Comparison of ENCODE assay signal across 8 cellular contexts in the genomic region with DNA sequence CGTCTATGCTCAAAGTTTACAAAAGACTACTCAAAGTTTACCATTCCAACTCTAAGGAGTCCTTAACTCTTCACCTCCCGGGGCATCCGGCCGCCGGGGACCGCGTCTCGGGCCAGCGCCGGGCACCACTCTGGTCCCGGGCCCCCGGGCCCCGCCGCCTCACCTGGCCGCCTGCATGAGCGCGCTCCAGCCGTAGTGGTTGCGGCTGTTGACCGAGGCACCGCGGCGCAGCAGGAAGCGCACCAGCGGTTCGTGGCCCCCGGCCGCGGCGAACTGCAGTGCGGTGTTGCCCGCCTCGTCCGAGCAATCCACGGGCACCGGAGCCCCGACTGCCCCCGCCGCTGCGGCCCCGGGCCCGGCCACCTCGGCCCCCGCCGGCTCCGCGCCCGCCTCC. TPM values are rescaled to one million over a fixed set of nuclear protein-coding genes. Genes with fewer than 3 reads are reported as not detected.
DNase-seq lines count a peak whose midpoint lies in the region; ATAC-seq and TF ChIP-seq lines count a peak whose summit lies in the region.

No MANE protein-coding gene starts in this region.

- peaks cover 26 to 33% (median 29%) of the 10 kb centered on the region in 3 donors for H3K27me3 Mint-ChIP-seq in CD14-positive monocyte (ENCODE audit: low read depth in 3 of 3)
- peaks cover 20% of the 10 kb centered on the region for H3K27me3 Mint-ChIP-seq in activated T-helper 1 cell treated with anti-CD3 and anti-CD28 coated beads, Interleukin-12 subunit alpha, Interleukin-12 subunit beta, Interleukin-2, Interleukin-4 antibody, amounts not matched to agents 30 ng/mL and 10 ng/mL and 1 ng/mL, durations not matched to agents 14 hours and 24 hours and 36 hours (ENCODE audit: insufficient read depth)

- intact Hi-C loops in CD14-positive monocyte (cut with micrococcal nuclease): no loop called here
- intact Hi-C loops in activated T-helper 1 cell treated with anti-CD3 and anti-CD28 coated beads, Interleukin-12 subunit alpha, Interleukin-12 subunit beta, Interleukin-2, Interleukin-4 antibody, amounts not matched to agents 30 ng/mL and 10 ng/mL and 1 ng/mL, durations not matched to agents 14 hours and 24 hours and 36 hours (cut with micrococcal nuclease): loop anchor here (1.0 kb wide), 1 partner anchor 11 kb away; a partner anchor contains a TSS

- H3K27me3 ChIP-seq in right atrium auricular region: no peaks in the 10 kb centered on the region

- ATAC-seq in GM19438 (IDR thresholded peaks at IDR 0.05; ENCODE audit: low read depth, unreplicated experiment) (peak; percentile 45), HG03520 (IDR thresholded peaks at IDR 0.05; ENCODE audit: unreplicated experiment) (peak; percentile 26)

- peak overlapping the region; percentile 53 to 62 for H3K27ac ChIP-seq in right atrium auricular region

- peaks cover 0 to 10% of the 10 kb centered on the region in 2 donors for H3K36me3 Mint-ChIP-seq in CD14-positive monocyte
- H3K36me3 Mint-ChIP-seq in activated T-helper 1 cell treated with anti-CD3 and anti-CD28 coated beads, Interleukin-12 subunit alpha, Interleukin-12 subunit beta, Interleukin-2, Interleukin-4 antibody, amounts not matched to agents 30 ng/mL and 10 ng/mL and 1 ng/mL, durations not matched to agents 14 hours and 24 hours and 36 hours (ENCODE audit: low read depth): peaks cover 4% of the 10 kb centered on the region

- TF ChIP-seq CTCF in CD14-positive monocyte (IDR thresholded peaks at IDR 0.05) (no peak), right atrium auricular region (IDR thresholded peaks at IDR 0.05) (no peak), retinal pigment epithelial cell (conservative IDR thresholded peaks at IDR 0.05; ENCODE audit: low read depth, low read length) (no peak), GM20000 (IDR thresholded peaks at IDR 0.05; ENCODE audit: extremely low read depth, missing control alignments) (no peak)

- H3K4me3 ChIP-seq in right atrium auricular region (peak overlapping the region; percentile 73 to 75), retinal pigment epithelial cell (ENCODE audit: low read length) (peak overlapping the region; percentile 58)

- H3K9me3 ChIP-seq in right atrium auricular region: no peaks in the 10 kb centered on the region

- no peak for DNase-seq in CD14-positive monocyte (ENCODE audit: low spot score)
- DNase-seq in activated T-helper 1 cell treated with anti-CD3 and anti-CD28 coated beads, Interleukin-12 subunit alpha, Interleukin-12 subunit beta, Interleukin-2, Interleukin-4 antibody, amounts not matched to agents 30 ng/mL and 10 ng/mL and 1 ng/mL, durations not matched to agents 14 hours and 24 hours and 36 hours (ENCODE audit: low spot score): no peak
- peak; percentile 57 for DNase-seq in right atrium auricular region (ENCODE audit: low spot score)
- DNase-seq in retinal pigment epithelial cell (ENCODE audit: low read depth): no peak
- no peak for DNase-seq in NCI-H2107 treated with DMSO at 0.1 percent for 48 hours (lab: John Stamatoyannopoulos, UW; ENCODE audit: unreplicated experiment)
- DNase-seq in GM20000 (ENCODE audit: low spot score): no peak

- peak overlapping the region; percentile 67 to 82 for H3K4me3 Mint-ChIP-seq in CD14-positive monocyte
- H3K4me3 Mint-ChIP-seq in activated T-helper 1 cell treated with anti-CD3 and anti-CD28 coated beads, Interleukin-12 subunit alpha, Interleukin-12 subunit beta, Interleukin-2, Interleukin-4 antibody, amounts not matched to agents 30 ng/mL and 10 ng/mL and 1 ng/mL, durations not matched to agents 14 hours and 24 hours and 36 hours: peak overlapping the region; percentile 43

- H3K4me1 Mint-ChIP-seq in CD14-positive monocyte: peaks cover 16% of the 10 kb centered on the region
- H3K4me1 Mint-ChIP-seq in activated T-helper 1 cell treated with anti-CD3 and anti-CD28 coated beads, Interleukin-12 subunit alpha, Interleukin-12 subunit beta, Interleukin-2, Interleukin-4 antibody, amounts not matched to agents 30 ng/mL and 10 ng/mL and 1 ng/mL, durations not matched to agents 14 hours and 24 hours and 36 hours (ENCODE audit: low read depth): peaks cover 19% of the 10 kb centered on the region

- peaks cover 0 to 23% of the 10 kb centered on the region in 2 donors for H3K4me1 ChIP-seq in right atrium auricular region

- no peaks in the 10 kb centered on the region for H3K36me3 ChIP-seq in right atrium auricular region

- H3K9me3 Mint-ChIP-seq in CD14-positive monocyte: peaks cover 3 to 21% (median 17%) of the 10 kb centered on the region in 7 donors
- H3K9me3 Mint-ChIP-seq in activated T-helper 1 cell treated with anti-CD3 and anti-CD28 coated beads, Interleukin-12 subunit alpha, Interleukin-12 subunit beta, Interleukin-2, Interleukin-4 antibody, amounts not matched to agents 30 ng/mL and 10 ng/mL and 1 ng/mL, durations not matched to agents 14 hours and 24 hours and 36 hours: peaks cover 16% of the 10 kb centered on the region

- H3K27ac Mint-ChIP-seq in CD14-positive monocyte: no peak overlapping the region
- H3K27ac Mint-ChIP-seq in activated T-helper 1 cell treated with anti-CD3 and anti-CD28 coated beads, Interleukin-12 subunit alpha, Interleukin-12 subunit beta, Interleukin-2, Interleukin-4 antibody, amounts not matched to agents 30 ng/mL and 10 ng/mL and 1 ng/mL, durations not matched to agents 14 hours and 24 hours and 36 hours: no peak overlapping the region

RNA-seq across cellular contexts. Expression of a gene that starts 0.4 kb away (rescaled TPM):
- polyA plus RNA-seq in CD14-positive monocyte: under 1 TPM; 0.20 to 0.56 TPM
- 10.6 and 11.1 TPM in 2 replicates for total RNA-seq in activated T-helper 1 cell treated with anti-CD3 and anti-CD28 coated beads, Interleukin-12 subunit alpha, Interleukin-12 subunit beta, Interleukin-2, Interleukin-4 antibody, amounts not matched to agents 30 ng/mL and 10 ng/mL and 1 ng/mL, durations not matched to agents 14 hours and 24 hours and 36 hours
- total RNA-seq in right atrium auricular region: 1 to 10 TPM; 3.3 to 8.7 TPM

RNA-seq across cellular contexts. Expression of a gene that starts 11.5 kb away (rescaled TPM):
- polyA plus RNA-seq in CD14-positive monocyte: not detected
- 2.3 and 2.5 TPM in 2 replicates for total RNA-seq in activated T-helper 1 cell treated with anti-CD3 and anti-CD28 coated beads, Interleukin-12 subunit alpha, Interleukin-12 subunit beta, Interleukin-2, Interleukin-4 antibody, amounts not matched to agents 30 ng/mL and 10 ng/mL and 1 ng/mL, durations not matched to agents 14 hours and 24 hours and 36 hours
- 1 to 10 TPM in 1 of 2 donors, under 1 TPM in 1; 0.33 to 2.7 TPM for total RNA-seq in right atrium auricular region
